1 cellular context compared by ENCODE assay signal in the genomic region with DNA sequence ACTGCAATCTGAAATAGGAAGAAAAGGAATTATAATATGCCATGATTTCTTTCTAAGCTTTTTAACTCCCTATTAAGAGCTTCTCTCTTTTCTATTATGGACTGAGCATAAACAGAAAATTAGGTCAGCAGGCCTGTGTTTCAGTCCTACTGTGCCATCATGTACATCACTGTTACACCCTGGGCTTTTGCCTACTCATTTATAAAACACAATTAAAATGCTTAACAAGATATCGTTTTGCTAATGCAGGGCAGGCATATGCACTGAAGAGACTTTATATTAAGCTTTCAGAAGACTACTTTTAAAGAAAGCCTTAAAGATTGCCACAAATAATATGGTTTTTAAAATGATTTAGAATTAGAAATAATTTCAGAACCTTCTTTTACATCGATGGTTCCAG.
TF ChIP-seq lines count a peak whose summit lies in the region.

No MANE protein-coding gene starts in this region.

TF ChIP-seq in HepG2, 621 proteins besides CTCF, POLR2A, EP300 and RAD21:
- TF ChIP-seq ZNF83 (CRISPR knock-in tag; IDR thresholded peaks at IDR 0.05; ENCODE audit: borderline replicate concordance) (no peak), NFATC3 (CRISPR knock-in tag; IDR thresholded peaks at IDR 0.05) (no peak), ZNF460 (CRISPR knock-in tag; IDR thresholded peaks at IDR 0.05; ENCODE audit: borderline replicate concordance) (no peak), RFX3 (CRISPR knock-in tag; IDR thresholded peaks at IDR 0.05) (no peak), SETDB1 (CRISPR knock-in tag; IDR thresholded peaks at IDR 0.05; ENCODE audit: borderline replicate concordance) (no peak), ZNF382 (CRISPR knock-in tag; IDR thresholded peaks at IDR 0.05; ENCODE audit: borderline replicate concordance) (no peak), ZFP62 (CRISPR knock-in tag; IDR thresholded peaks at IDR 0.05) (no peak), ZNF335 (CRISPR knock-in tag; IDR thresholded peaks at IDR 0.05) (no peak), BRCA1 (CRISPR knock-in tag; IDR thresholded peaks at IDR 0.05) (no peak), ZSCAN20 (CRISPR knock-in tag; IDR thresholded peaks at IDR 0.05; ENCODE audit: borderline replicate concordance) (no peak), KAT8 (CRISPR knock-in tag; IDR thresholded peaks at IDR 0.05) (no peak), NR1H2 (CRISPR knock-in tag; IDR thresholded peaks at IDR 0.05; ENCODE audit: borderline replicate concordance, low read depth) (no peak), FOXJ3 (CRISPR knock-in tag; IDR thresholded peaks at IDR 0.05; ENCODE audit: borderline replicate concordance) (no peak), GABPB1 (CRISPR knock-in tag; IDR thresholded peaks at IDR 0.05) (no peak), ZKSCAN8 (CRISPR knock-in tag; IDR thresholded peaks at IDR 0.05; ENCODE audit: borderline replicate concordance) (no peak), GLI4 (CRISPR knock-in tag; IDR thresholded peaks at IDR 0.05; ENCODE audit: borderline replicate concordance) (no peak)
- TF ChIP-seq, protein P1, sequence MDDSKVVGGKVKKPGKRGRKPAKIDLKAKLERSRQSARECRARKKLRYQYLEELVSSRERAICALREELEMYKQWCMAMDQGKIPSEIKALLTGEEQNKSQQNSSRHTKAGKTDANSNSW (CRISPR knock-in tag; IDR thresholded peaks at IDR 0.05; ENCODE audit: borderline replicate concordance) = no peak
- TF ChIP-seq, protein P2, sequence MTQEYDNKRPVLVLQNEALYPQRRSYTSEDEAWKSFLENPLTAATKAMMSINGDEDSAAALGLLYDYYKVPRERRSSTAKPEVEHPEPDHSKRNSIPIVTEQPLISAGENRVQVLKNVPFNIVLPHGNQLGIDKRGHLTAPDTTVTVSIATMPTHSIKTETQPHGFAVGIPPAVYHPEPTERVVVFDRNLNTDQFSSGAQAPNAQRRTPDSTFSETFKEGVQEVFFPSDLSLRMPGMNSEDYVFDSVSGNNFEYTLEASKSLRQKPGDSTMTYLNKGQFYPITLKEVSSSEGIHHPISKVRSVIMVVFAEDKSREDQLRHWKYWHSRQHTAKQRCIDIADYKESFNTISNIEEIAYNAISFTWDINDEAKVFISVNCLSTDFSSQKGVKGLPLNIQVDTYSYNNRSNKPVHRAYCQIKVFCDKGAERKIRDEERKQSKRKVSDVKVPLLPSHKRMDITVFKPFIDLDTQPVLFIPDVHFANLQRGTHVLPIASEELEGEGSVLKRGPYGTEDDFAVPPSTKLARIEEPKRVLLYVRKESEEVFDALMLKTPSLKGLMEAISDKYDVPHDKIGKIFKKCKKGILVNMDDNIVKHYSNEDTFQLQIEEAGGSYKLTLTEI (CRISPR knock-in tag; conservative IDR thresholded peaks at IDR 0.05) = no peak
- TF ChIP-seq, protein P3, sequence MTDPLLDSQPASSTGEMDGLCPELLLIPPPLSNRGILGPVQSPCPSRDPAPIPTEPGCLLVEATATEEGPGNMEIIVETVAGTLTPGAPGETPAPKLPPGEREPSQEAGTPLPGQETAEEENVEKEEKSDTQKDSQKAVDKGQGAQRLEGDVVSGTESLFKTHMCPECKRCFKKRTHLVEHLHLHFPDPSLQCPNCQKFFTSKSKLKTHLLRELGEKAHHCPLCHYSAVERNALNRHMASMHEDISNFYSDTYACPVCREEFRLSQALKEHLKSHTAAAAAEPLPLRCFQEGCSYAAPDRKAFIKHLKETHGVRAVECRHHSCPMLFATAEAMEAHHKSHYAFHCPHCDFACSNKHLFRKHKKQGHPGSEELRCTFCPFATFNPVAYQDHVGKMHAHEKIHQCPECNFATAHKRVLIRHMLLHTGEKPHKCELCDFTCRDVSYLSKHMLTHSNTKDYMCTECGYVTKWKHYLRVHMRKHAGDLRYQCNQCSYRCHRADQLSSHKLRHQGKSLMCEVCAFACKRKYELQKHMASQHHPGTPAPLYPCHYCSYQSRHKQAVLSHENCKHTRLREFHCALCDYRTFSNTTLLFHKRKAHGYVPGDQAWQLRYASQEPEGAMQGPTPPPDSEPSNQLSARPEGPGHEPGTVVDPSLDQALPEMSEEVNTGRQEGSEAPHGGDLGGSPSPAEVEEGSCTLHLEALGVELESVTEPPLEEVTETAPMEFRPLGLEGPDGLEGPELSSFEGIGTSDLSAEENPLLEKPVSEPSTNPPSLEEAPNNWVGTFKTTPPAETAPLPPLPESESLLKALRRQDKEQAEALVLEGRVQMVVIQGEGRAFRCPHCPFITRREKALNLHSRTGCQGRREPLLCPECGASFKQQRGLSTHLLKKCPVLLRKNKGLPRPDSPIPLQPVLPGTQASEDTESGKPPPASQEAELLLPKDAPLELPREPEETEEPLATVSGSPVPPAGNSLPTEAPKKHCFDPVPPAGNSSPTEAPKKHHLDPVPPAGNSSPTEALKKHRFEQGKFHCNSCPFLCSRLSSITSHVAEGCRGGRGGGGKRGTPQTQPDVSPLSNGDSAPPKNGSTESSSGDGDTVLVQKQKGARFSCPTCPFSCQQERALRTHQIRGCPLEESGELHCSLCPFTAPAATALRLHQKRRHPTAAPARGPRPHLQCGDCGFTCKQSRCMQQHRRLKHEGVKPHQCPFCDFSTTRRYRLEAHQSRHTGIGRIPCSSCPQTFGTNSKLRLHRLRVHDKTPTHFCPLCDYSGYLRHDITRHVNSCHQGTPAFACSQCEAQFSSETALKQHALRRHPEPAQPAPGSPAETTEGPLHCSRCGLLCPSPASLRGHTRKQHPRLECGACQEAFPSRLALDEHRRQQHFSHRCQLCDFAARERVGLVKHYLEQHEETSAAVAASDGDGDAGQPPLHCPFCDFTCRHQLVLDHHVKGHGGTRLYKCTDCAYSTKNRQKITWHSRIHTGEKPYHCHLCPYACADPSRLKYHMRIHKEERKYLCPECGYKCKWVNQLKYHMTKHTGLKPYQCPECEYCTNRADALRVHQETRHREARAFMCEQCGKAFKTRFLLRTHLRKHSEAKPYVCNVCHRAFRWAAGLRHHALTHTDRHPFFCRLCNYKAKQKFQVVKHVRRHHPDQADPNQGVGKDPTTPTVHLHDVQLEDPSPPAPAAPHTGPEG (CRISPR knock-in tag; IDR thresholded peaks at IDR 0.05) = no peak
TF ChIP-seq in HepG2: peak in this region for 0.
